1 cellular context compared by ENCODE assay signal in genomic region chr3:124887177-124887995, GRCh38.
A peak's percentile ranks its signal among the peaks of the same experiment; 100 is the strongest.
TF ChIP-seq lines count a peak whose summit lies in the region.

A gene with protein sequence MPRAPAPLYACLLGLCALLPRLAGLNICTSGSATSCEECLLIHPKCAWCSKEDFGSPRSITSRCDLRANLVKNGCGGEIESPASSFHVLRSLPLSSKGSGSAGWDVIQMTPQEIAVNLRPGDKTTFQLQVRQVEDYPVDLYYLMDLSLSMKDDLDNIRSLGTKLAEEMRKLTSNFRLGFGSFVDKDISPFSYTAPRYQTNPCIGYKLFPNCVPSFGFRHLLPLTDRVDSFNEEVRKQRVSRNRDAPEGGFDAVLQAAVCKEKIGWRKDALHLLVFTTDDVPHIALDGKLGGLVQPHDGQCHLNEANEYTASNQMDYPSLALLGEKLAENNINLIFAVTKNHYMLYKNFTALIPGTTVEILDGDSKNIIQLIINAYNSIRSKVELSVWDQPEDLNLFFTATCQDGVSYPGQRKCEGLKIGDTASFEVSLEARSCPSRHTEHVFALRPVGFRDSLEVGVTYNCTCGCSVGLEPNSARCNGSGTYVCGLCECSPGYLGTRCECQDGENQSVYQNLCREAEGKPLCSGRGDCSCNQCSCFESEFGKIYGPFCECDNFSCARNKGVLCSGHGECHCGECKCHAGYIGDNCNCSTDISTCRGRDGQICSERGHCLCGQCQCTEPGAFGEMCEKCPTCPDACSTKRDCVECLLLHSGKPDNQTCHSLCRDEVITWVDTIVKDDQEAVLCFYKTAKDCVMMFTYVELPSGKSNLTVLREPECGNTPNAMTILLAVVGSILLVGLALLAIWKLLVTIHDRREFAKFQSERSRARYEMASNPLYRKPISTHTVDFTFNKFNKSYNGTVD (minus strand): TSS chr3:124887365. CDS start chr3:124887000, 365 bp downstream.

TF ChIP-seq in HepG2, 621 proteins besides CTCF, POLR2A, EP300 and RAD21 (continued from another document and continues in another):
- TF ChIP-seq, protein P1, sequence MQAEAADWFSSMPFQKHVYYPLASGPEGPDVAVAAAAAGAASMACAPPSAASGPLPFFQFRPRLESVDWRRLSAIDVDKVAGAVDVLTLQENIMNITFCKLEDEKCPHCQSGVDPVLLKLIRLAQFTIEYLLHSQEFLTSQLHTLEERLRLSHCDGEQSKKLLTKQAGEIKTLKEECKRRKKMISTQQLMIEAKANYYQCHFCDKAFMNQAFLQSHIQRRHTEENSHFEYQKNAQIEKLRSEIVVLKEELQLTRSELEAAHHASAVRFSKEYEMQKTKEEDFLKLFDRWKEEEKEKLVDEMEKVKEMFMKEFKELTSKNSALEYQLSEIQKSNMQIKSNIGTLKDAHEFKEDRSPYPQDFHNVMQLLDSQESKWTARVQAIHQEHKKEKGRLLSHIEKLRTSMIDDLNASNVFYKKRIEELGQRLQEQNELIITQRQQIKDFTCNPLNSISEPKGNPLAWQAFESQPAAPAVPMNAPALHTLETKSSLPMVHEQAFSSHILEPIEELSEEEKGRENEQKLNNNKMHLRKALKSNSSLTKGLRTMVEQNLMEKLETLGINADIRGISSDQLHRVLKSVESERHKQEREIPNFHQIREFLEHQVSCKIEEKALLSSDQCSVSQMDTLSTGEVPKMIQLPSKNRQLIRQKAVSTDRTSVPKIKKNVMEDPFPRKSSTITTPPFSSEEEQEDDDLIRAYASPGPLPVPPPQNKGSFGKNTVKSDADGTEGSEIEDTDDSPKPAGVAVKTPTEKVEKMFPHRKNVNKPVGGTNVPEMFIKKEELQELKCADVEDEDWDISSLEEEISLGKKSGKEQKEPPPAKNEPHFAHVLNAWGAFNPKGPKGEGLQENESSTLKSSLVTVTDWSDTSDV (CRISPR knock-in tag; IDR thresholded peaks at IDR 0.05), result 0 out of 2 replicates have a peak, but pooled peaks have one; percentile 62
- no peak for TF ChIP-seq FOXO4 (CRISPR knock-in tag; conservative IDR thresholded peaks at IDR 0.05)
- TF ChIP-seq CENPX (CRISPR knock-in tag; IDR thresholded peaks at IDR 0.05), result no peak
- no peak; the same call in 1 of the 2 replicates for TF ChIP-seq ZNF280B (CRISPR knock-in tag; IDR thresholded peaks at IDR 0.05; ENCODE audit: borderline replicate concordance)
- peak; percentile 88 for TF ChIP-seq ARNT2 (CRISPR knock-in tag; IDR thresholded peaks at IDR 0.05; ENCODE audit: low read depth)
- TF ChIP-seq, protein P2, sequence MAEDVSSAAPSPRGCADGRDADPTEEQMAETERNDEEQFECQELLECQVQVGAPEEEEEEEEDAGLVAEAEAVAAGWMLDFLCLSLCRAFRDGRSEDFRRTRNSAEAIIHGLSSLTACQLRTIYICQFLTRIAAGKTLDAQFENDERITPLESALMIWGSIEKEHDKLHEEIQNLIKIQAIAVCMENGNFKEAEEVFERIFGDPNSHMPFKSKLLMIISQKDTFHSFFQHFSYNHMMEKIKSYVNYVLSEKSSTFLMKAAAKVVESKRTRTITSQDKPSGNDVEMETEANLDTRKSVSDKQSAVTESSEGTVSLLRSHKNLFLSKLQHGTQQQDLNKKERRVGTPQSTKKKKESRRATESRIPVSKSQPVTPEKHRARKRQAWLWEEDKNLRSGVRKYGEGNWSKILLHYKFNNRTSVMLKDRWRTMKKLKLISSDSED (CRISPR knock-in tag; IDR thresholded peaks at IDR 0.05), result no peak
- TF ChIP-seq IRF1 (CRISPR knock-in tag; IDR thresholded peaks at IDR 0.05; ENCODE audit: low read depth), result no peak
- no peak for TF ChIP-seq NFIC (IDR thresholded peaks at IDR 0.05; ENCODE audit: low read length)
- 0 out of 2 replicates have a peak, but pooled peaks have one; percentile 46 for TF ChIP-seq ZC3H4 (CRISPR knock-in tag; IDR thresholded peaks at IDR 0.05; ENCODE audit: borderline replicate concordance)
- TF ChIP-seq ZNF710 (CRISPR knock-in tag; IDR thresholded peaks at IDR 0.05; ENCODE audit: borderline replicate concordance), result peak; percentile 86; the same call in 1 of the 2 replicates
- no peak for TF ChIP-seq NR2F1 (CRISPR knock-in tag; IDR thresholded peaks at IDR 0.05)
- TF ChIP-seq, protein P3, sequence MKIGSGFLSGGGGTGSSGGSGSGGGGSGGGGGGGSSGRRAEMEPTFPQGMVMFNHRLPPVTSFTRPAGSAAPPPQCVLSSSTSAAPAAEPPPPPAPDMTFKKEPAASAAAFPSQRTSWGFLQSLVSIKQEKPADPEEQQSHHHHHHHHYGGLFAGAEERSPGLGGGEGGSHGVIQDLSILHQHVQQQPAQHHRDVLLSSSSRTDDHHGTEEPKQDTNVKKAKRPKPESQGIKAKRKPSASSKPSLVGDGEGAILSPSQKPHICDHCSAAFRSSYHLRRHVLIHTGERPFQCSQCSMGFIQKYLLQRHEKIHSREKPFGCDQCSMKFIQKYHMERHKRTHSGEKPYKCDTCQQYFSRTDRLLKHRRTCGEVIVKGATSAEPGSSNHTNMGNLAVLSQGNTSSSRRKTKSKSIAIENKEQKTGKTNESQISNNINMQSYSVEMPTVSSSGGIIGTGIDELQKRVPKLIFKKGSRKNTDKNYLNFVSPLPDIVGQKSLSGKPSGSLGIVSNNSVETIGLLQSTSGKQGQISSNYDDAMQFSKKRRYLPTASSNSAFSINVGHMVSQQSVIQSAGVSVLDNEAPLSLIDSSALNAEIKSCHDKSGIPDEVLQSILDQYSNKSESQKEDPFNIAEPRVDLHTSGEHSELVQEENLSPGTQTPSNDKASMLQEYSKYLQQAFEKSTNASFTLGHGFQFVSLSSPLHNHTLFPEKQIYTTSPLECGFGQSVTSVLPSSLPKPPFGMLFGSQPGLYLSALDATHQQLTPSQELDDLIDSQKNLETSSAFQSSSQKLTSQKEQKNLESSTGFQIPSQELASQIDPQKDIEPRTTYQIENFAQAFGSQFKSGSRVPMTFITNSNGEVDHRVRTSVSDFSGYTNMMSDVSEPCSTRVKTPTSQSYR (CRISPR knock-in tag; IDR thresholded peaks at IDR 0.05; ENCODE audit: borderline replicate concordance), result 0 out of 2 replicates have a peak, but pooled peaks have one; percentile 21
- peak; percentile 65 for TF ChIP-seq JUNB (CRISPR knock-in tag; IDR thresholded peaks at IDR 0.05; ENCODE audit: borderline replicate concordance)
- no peak for TF ChIP-seq ZIK1 (CRISPR knock-in tag; IDR thresholded peaks at IDR 0.05; ENCODE audit: borderline replicate concordance, low read depth)
- TF ChIP-seq PAWR (CRISPR knock-in tag; IDR thresholded peaks at IDR 0.05; ENCODE audit: borderline replicate concordance), result no peak
- 0 out of 2 replicates have a peak, but pooled peaks have one; percentile 27 for TF ChIP-seq ZNF121 (CRISPR knock-in tag; IDR thresholded peaks at IDR 0.05)
- TF ChIP-seq ZNF660 (CRISPR knock-in tag; IDR thresholded peaks at IDR 0.05; ENCODE audit: borderline replicate concordance, low read depth), result no peak
- TF ChIP-seq ZNF780A (CRISPR knock-in tag; IDR thresholded peaks at IDR 0.05), result no peak
- TF ChIP-seq PREB (CRISPR knock-in tag; IDR thresholded peaks at IDR 0.05), result no peak
- TF ChIP-seq ERF (CRISPR knock-in tag; IDR thresholded peaks at IDR 0.05), result peak; percentile 70; the same call in 1 of the 2 replicates
- TF ChIP-seq TOE1 (CRISPR knock-in tag; IDR thresholded peaks at IDR 0.05), result no peak
- no peak for TF ChIP-seq KLF9 (CRISPR knock-in tag; IDR thresholded peaks at IDR 0.05; ENCODE audit: low read depth)
- no peak for TF ChIP-seq ZMYM3 (CRISPR knock-in tag; IDR thresholded peaks at IDR 0.05)
- TF ChIP-seq ZNF235 (CRISPR knock-in tag; IDR thresholded peaks at IDR 0.05; ENCODE audit: borderline replicate concordance), result no peak
- no peak for TF ChIP-seq MAFK (conservative IDR thresholded peaks at IDR 0.05 in 1 of 2, IDR thresholded peaks at IDR 0.05 in 1 of 2; ENCODE audit: low read length in 2 of 2)
- TF ChIP-seq NFRKB (IDR thresholded peaks at IDR 0.05), result no peak
- no peak for TF ChIP-seq FUBP1 (CRISPR knock-in tag; IDR thresholded peaks at IDR 0.05; ENCODE audit: borderline replicate concordance)
- no peak for TF ChIP-seq ZNF292 (CRISPR knock-in tag; IDR thresholded peaks at IDR 0.05; ENCODE audit: borderline replicate concordance, low read depth)
- no peak for TF ChIP-seq SRSF9 (IDR thresholded peaks at IDR 0.05; ENCODE audit: borderline replicate concordance, insufficient read depth, low read depth, low read length, poor library complexity, severe bottlenecking)
- no peak for TF ChIP-seq HIVEP1 (CRISPR knock-in tag; IDR thresholded peaks at IDR 0.05)
- peak; percentile 61 for TF ChIP-seq HOXA3 (CRISPR knock-in tag; IDR thresholded peaks at IDR 0.05)
- no peak for TF ChIP-seq FLYWCH1 (CRISPR knock-in tag; IDR thresholded peaks at IDR 0.05)
- no peak; the same call in 1 of the 2 replicates for TF ChIP-seq ZNF350 (CRISPR knock-in tag; IDR thresholded peaks at IDR 0.05; ENCODE audit: borderline replicate concordance, low read depth)
- peak; percentile 44; the same call in 1 of the 2 replicates for TF ChIP-seq ZNF543 (CRISPR knock-in tag; IDR thresholded peaks at IDR 0.05)
